26 cellular contexts compared by ENCODE assay signal in genomic region chr10:1829712-1830111, GRCh38.
"Had no signal": no experiment of that assay in that cellular context is flagged by ENCODE, and none has a peak within 500 bp of the region (broad histone marks: within the 10 kb centered on the region; RNA-seq: fewer than 3 reads in every experiment).

No MANE protein-coding gene starts in this region.

- H3K36me3 Mint-ChIP-seq: immature natural killer cell; stimulated activated memory B cell treated with anti-CD40 and anti-IgM and Interleukin-4, amounts not matched to agents 10 μg/mL and 1 μg/mL and 100 μg/mL, for 72 hours had no signal

- H3K4me2 ChIP-seq: smooth muscle cell had no signal

- H3K27me3 ChIP-seq: left lung, ovary, right atrium auricular region, right lobe of liver, tibial nerve, uterus had no signal

- DNase-seq: immature natural killer cell; kidney; left colon; left lung; lower lobe of right lung; mammary epithelial cell; mesenchymal stem cell; naive thymus-derived CD8-positive, alpha-beta T cell; ovary; right lobe of liver; stimulated activated CD4-positive, alpha-beta T cell treated with anti-CD3 and anti-CD28 coated beads, Interleukin-1b, Interleukin-23, amount 100 ng/mL, for 48 hours; stimulated activated CD4-positive, alpha-beta T cell treated with anti-CD3 and anti-CD28 coated beads, Interleukin-2, amount 100 ng/mL, for 48 hours; stimulated activated CD4-positive, alpha-beta T cell treated with anti-CD3 and anti-CD28 coated beads, Interleukin-4, amount 100 ng/mL, for 4 hours; stimulated activated CD8-positive, alpha-beta memory T cell treated with anti-CD3 and anti-CD28 coated beads, Interleukin-4, amount 100 ng/mL, for 48 hours; stimulated activated naive CD4-positive, alpha-beta T cell treated with Interleukin-2 at 50 U/mL for 16 hours; stimulated activated naive CD8-positive, alpha-beta T cell treated with anti-CD3 and anti-CD28 coated beads, Interleukin-15, amount 100 ng/mL, for 72 hours; substantia nigra; uterus had no signal

- H3K4me3 ChIP-seq: left lung, lower lobe of right lung, ovary, right atrium auricular region, right lobe of liver, smooth muscle cell, tibial nerve, uterus had no signal

- FAIRE-seq: islet of Langerhans, kidney had no signal

- H3K27ac ChIP-seq: left lung, lower lobe of right lung, ovary, right atrium auricular region, right lobe of liver, tibial nerve, uterus had no signal

- H3K36me3 ChIP-seq: left lung, lower lobe of right lung, ovary, right atrium auricular region, right lobe of liver, tibial nerve, uterus had no signal

- H3K4me1 ChIP-seq: left lung, lower lobe of right lung, right atrium auricular region, right lobe of liver, tibial nerve, uterus had no signal

- H3K27ac Mint-ChIP-seq: immature natural killer cell; naive thymus-derived CD8-positive, alpha-beta T cell; nephron; progenitor cell of endocrine pancreas; stimulated activated memory B cell treated with anti-CD40 and anti-IgM and Interleukin-4, amounts not matched to agents 10 μg/mL and 1 μg/mL and 100 μg/mL, for 72 hours; stimulated activated naive CD8-positive, alpha-beta T cell treated with anti-CD3 and anti-CD28 coated beads, Interleukin-15, amount 100 ng/mL, for 72 hours; type B pancreatic cell had no signal

- ATAC-seq: left colon; left lung; lower lobe of right lung; naive thymus-derived CD8-positive, alpha-beta T cell; right lobe of liver; stimulated activated memory B cell treated with anti-CD40 and anti-IgM and Interleukin-4, amounts not matched to agents 10 μg/mL and 1 μg/mL and 100 μg/mL, for 72 hours; stimulated activated naive CD8-positive, alpha-beta T cell treated with anti-CD3 and anti-CD28 coated beads, Interleukin-15, amount 100 ng/mL, for 72 hours had no signal

- H3K9me3 ChIP-seq: left lung, lower lobe of right lung, ovary, right atrium auricular region, right lobe of liver, uterus had no signal

- H3K4me3 Mint-ChIP-seq: immature natural killer cell; naive thymus-derived CD8-positive, alpha-beta T cell; nephron; stimulated activated memory B cell treated with anti-CD40 and anti-IgM and Interleukin-4, amounts not matched to agents 10 μg/mL and 1 μg/mL and 100 μg/mL, for 72 hours; stimulated activated naive CD8-positive, alpha-beta T cell treated with anti-CD3 and anti-CD28 coated beads, Interleukin-15, amount 100 ng/mL, for 72 hours; type B pancreatic cell had no signal

- H3K4me1 Mint-ChIP-seq: immature natural killer cell; nephron; stimulated activated naive CD8-positive, alpha-beta T cell treated with anti-CD3 and anti-CD28 coated beads, Interleukin-15, amount 100 ng/mL, for 72 hours had no signal
